26 cellular contexts compared by ENCODE assay signal in genomic region chr19:54620464-54620863, GRCh38. TPM values are rescaled to one million over a fixed set of nuclear protein-coding genes. Genes with fewer than 3 reads are reported as not detected.
"Had no signal": no experiment of that assay in that cellular context is flagged by ENCODE, and none has a peak within 500 bp of the region (broad histone marks: within the 10 kb centered on the region; RNA-seq: fewer than 3 reads in every experiment).

No MANE protein-coding gene starts in this region.

- H3K36me3 Mint-ChIP-seq: activated naive CD4-positive, alpha-beta T cell treated with anti-CD3 and anti-CD28 coated beads, Interleukin-2, amount 50 U/mL, for 24 hours; mesothelial cell of epicardium had no signal

- H3K36me3 ChIP-seq: cardiac muscle cell, left lung, uterus had no signal

- H3K9me3 Mint-ChIP-seq: activated CD4-positive, alpha-beta memory T cell treated with anti-CD3 and anti-CD28 coated beads, Interleukin-2, amount 10 ng/mL, durations not matched to agents 7 days and 5 days; activated CD4-positive, alpha-beta T cell treated with anti-CD3 and anti-CD28 coated beads, Interleukin-2, amount 10 ng/mL, durations not matched to agents 24 days and 14 days; activated naive CD4-positive, alpha-beta T cell treated with anti-CD3 and anti-CD28 coated beads, Interleukin-2, amount 50 U/mL, for 24 hours; dendritic cell treated with granulocyte-macrophage colony-stimulating factor and Interleukin-4, amounts not matched to agents 40 ng/mL and 50 ng/mL, for 4 days had no signal

- H3K27me3 ChIP-seq: body of pancreas, cardiac muscle cell, left lung, uterus had no signal

- ATAC-seq: activated CD4-positive, CD25-positive, alpha-beta regulatory T cell treated with anti-CD3 and anti-CD28 coated beads, Interleukin-2, amount 50 U/mL, for 24 hours; activated T-cell treated with anti-CD3 and anti-CD28 coated beads, Interleukin-2, amount 50 U/mL, for 72 hours; body of pancreas; left lung; right cardiac atrium had no signal

- H3K27ac ChIP-seq: body of pancreas, cardiac muscle cell, left lung, parathyroid adenoma, uterus had no signal

- H3K4me3 ChIP-seq: body of pancreas, cardiac muscle cell, left lung, uterus had no signal

- H3K27ac Mint-ChIP-seq: activated CD4-positive, alpha-beta memory T cell treated with anti-CD3 and anti-CD28 coated beads, Interleukin-2, amount 10 ng/mL, durations not matched to agents 7 days and 5 days; activated CD4-positive, alpha-beta T cell treated with anti-CD3 and anti-CD28 coated beads, Interleukin-2, amount 10 ng/mL, durations not matched to agents 24 days and 14 days; activated naive CD4-positive, alpha-beta T cell treated with anti-CD3 and anti-CD28 coated beads, Interleukin-2, amount 50 U/mL, for 24 hours; activated T-cell treated with anti-CD3 and anti-CD28 coated beads, Interleukin-2, amount 50 U/mL, for 72 hours; dendritic cell treated with granulocyte-macrophage colony-stimulating factor and Interleukin-4, amounts not matched to agents 40 ng/mL and 50 ng/mL, for 4 days; mesothelial cell of epicardium; nephron had no signal

- DNase-seq: activated CD4-positive, alpha-beta memory T cell treated with anti-CD3 and anti-CD28 coated beads, Interleukin-2, amount 10 ng/mL, durations not matched to agents 7 days and 5 days; activated CD4-positive, alpha-beta T cell treated with anti-CD3 and anti-CD28 coated beads, Interleukin-2, amount 10 ng/mL, durations not matched to agents 24 days and 14 days; activated gamma-delta T cell; activated T-cell treated with anti-CD3 and anti-CD28 coated beads, Interleukin-2, amount 50 U/mL, for 72 hours; anterior cingulate cortex; body of pancreas; effector CD4-positive, alpha-beta T cell; foreskin melanocyte; kidney glomerular epithelial cell; left lung; right cardiac atrium; stimulated activated CD4-positive, alpha-beta T cell treated with anti-CD3 and anti-CD28 coated beads, Interleukin-12 subunit alpha, Interleukin-12 subunit beta, amount 100 ng/mL, for 4 hours; stimulated activated CD4-positive, alpha-beta T cell treated with anti-CD3 and anti-CD28 coated beads, Interleukin-4, amount 100 ng/mL, for 4 hours; T-helper 2 cell; trophoblast cell; uterus had no signal

- H3K4me1 ChIP-seq: body of pancreas, left lung, parathyroid adenoma, uterus had no signal

- H3K4me1 Mint-ChIP-seq: activated CD4-positive, alpha-beta memory T cell treated with anti-CD3 and anti-CD28 coated beads, Interleukin-2, amount 10 ng/mL, durations not matched to agents 7 days and 5 days; activated naive CD4-positive, alpha-beta T cell treated with anti-CD3 and anti-CD28 coated beads, Interleukin-2, amount 50 U/mL, for 24 hours; mesothelial cell of epicardium; nephron had no signal

- H3K9me3 ChIP-seq: left lung, uterus had no signal

- H3K4me3 Mint-ChIP-seq: activated CD4-positive, alpha-beta memory T cell treated with anti-CD3 and anti-CD28 coated beads, Interleukin-2, amount 10 ng/mL, durations not matched to agents 7 days and 5 days; activated CD4-positive, alpha-beta T cell treated with anti-CD3 and anti-CD28 coated beads, Interleukin-2, amount 10 ng/mL, durations not matched to agents 24 days and 14 days; activated naive CD4-positive, alpha-beta T cell treated with anti-CD3 and anti-CD28 coated beads, Interleukin-2, amount 50 U/mL, for 24 hours; dendritic cell treated with granulocyte-macrophage colony-stimulating factor and Interleukin-4, amounts not matched to agents 40 ng/mL and 50 ng/mL, for 4 days; mesothelial cell of epicardium; nephron had no signal

RNA-seq across cellular contexts. Expression of gene LILRB1, which starts 9.8 kb away (rescaled TPM):
- total RNA-seq: cardiac muscle cell, lung microvascular endothelial cell, mesothelial cell of epicardium, pulmonary artery endothelial cell had no signal

RNA-seq across cellular contexts. Expression of gene LILRA1, which starts 27.0 kb away (rescaled TPM):
- total RNA-seq: activated CD4-positive, alpha-beta memory T cell treated with anti-CD3 and anti-CD28 coated beads, Interleukin-2, amount 10 ng/mL, durations not matched to agents 7 days and 5 days; activated CD4-positive, alpha-beta T cell treated with anti-CD3 and anti-CD28 coated beads, Interleukin-2, amount 10 ng/mL, durations not matched to agents 24 days and 14 days; activated T-cell treated with anti-CD3 and anti-CD28 coated beads, Interleukin-2, amount 50 U/mL, for 72 hours; cardiac muscle cell; lung microvascular endothelial cell; mesothelial cell of epicardium; pulmonary artery endothelial cell had no signal

RNA-seq across cellular contexts. Expression of gene LILRB4, which starts 42.3 kb away (rescaled TPM):
- total RNA-seq: activated CD4-positive, alpha-beta memory T cell treated with anti-CD3 and anti-CD28 coated beads, Interleukin-2, amount 10 ng/mL, durations not matched to agents 7 days and 5 days; activated CD4-positive, alpha-beta T cell treated with anti-CD3 and anti-CD28 coated beads, Interleukin-2, amount 10 ng/mL, durations not matched to agents 24 days and 14 days; activated T-cell treated with anti-CD3 and anti-CD28 coated beads, Interleukin-2, amount 50 U/mL, for 72 hours; cardiac muscle cell; lung microvascular endothelial cell; mesothelial cell of epicardium; pulmonary artery endothelial cell had no signal

RNA-seq across cellular contexts. Expression of gene LILRA2, which starts 46.9 kb away (rescaled TPM):
- total RNA-seq: activated CD4-positive, alpha-beta memory T cell treated with anti-CD3 and anti-CD28 coated beads, Interleukin-2, amount 10 ng/mL, durations not matched to agents 7 days and 5 days; activated CD4-positive, alpha-beta T cell treated with anti-CD3 and anti-CD28 coated beads, Interleukin-2, amount 10 ng/mL, durations not matched to agents 24 days and 14 days; activated T-cell treated with anti-CD3 and anti-CD28 coated beads, Interleukin-2, amount 50 U/mL, for 72 hours; cardiac muscle cell; lung microvascular endothelial cell; mesothelial cell of epicardium; pulmonary artery endothelial cell; temporal lobe had no signal
